20 cellular contexts compared by ENCODE assay signal in the genomic region with DNA sequence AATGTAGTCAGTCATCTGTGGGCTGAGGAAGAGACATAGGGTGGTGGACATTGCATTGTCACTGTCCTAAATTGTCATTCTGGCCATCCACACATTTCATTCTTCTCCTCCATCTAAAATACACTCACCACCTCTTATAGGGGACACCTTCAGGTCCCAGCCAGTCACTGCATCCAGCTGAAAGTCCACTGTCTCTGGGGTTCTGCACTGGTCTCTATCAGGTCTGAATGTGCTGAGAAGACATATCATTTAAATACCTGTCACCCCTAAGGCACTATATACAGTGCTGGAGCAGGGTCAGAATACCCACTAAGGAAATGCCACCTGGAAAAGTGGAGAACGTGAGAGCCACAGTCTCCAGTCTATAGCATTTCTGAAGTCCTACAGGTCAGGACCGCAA. TPM values are rescaled to one million over a fixed set of nuclear protein-coding genes. Genes with fewer than 3 reads are reported as not detected.
DNase-seq lines count a peak whose midpoint lies in the region; ATAC-seq, FAIRE-seq and TF ChIP-seq lines count a peak whose summit lies in the region.
"Had no signal": no experiment of that assay in that cellular context is flagged by ENCODE, and none has a peak within 500 bp of the region (broad histone marks: within the 10 kb centered on the region; RNA-seq: fewer than 3 reads in every experiment).

No MANE protein-coding gene starts in this region.

- no peaks in the 10 kb centered on the region for H3K9me3 ChIP-seq in Panc1 (ENCODE audit: control insufficient read depth, insufficient read depth, low read depth, low read length)
- H3K9me3 ChIP-seq in neural progenitor cell (ENCODE audit: low read depth), result no peaks in the 10 kb centered on the region
- no peaks in the 10 kb centered on the region for H3K9me3 ChIP-seq in transverse colon
- H3K9me3 ChIP-seq: Peyer's patch had no signal

- TF ChIP-seq EP300 in transverse colon (IDR thresholded peaks at IDR 0.05; ENCODE audit: low read depth), result no peak

- H3K4me1 ChIP-seq in Panc1 (ENCODE audit: control insufficient read depth, insufficient read depth, low read length) (no peaks in the 10 kb centered on the region), neural progenitor cell (no peaks in the 10 kb centered on the region), transverse colon (no peaks in the 10 kb centered on the region)
- H3K4me1 ChIP-seq: Peyer's patch had no signal

- H3K27me3 Mint-ChIP-seq in neural progenitor cell (ENCODE audit: insufficient read depth, low read depth), result peaks cover 3% of the 10 kb centered on the region

- no TSS peak for BruUV-seq in Panc1 (replicated peaks; lab: Mats Ljungman, UMichigan)

- H3K4me1 Mint-ChIP-seq in neural progenitor cell, result peaks cover 10% of the 10 kb centered on the region

- CTCF ChIA-PET in Panc1 (lab: Charles Lee), result no interaction called here

- H3K9ac ChIP-seq in neural progenitor cell, result no peak overlapping the region

- H3K9me3 Mint-ChIP-seq in neural progenitor cell, result no peaks in the 10 kb centered on the region

- no peaks in the 10 kb centered on the region for H3F3A ChIP-seq in neural progenitor cell (ENCODE audit: low read depth)

- H3K36me3 Mint-ChIP-seq in neural progenitor cell, result peaks cover 2% of the 10 kb centered on the region

- 78 to 100% methylated on average over 2 of the region's 2 CpGs for WGBS in transverse colon (ENCODE audit: low coverage in 1 of 2), 2 donors

- no peak overlapping the region for H3K4me3 Mint-ChIP-seq in neural progenitor cell

- in situ Hi-C loops in Panc1 (cut with HindIII; ENCODE audit: low pct_unique_long_range_greater_than_20kb, low sequenced_read_pairs), result no loop called here
- in situ Hi-C loops in transverse colon (cut with MboI; ENCODE audit: low pct_ligation_motif_present in 1 of 4, low pct_unique_long_range_greater_than_20kb in 1 of 4, low sequenced_read_pairs in 3 of 4), result no loop called here
- in situ Hi-C loops in KBM-7 (cut with MboI; ENCODE audit: low pct_unique_long_range_greater_than_20kb, low sequenced_read_pairs), result no loop called here

- no peak overlapping the region for H3K27ac Mint-ChIP-seq in neural progenitor cell

- H3K4me3 ChIP-seq in Panc1 (ENCODE audit: low read depth in 2 of 2, low read length in 2 of 2) (no peak overlapping the region), cardiac fibroblast (replicated peaks in 1 of 2; ENCODE audit: low read depth in 2 of 2, low read length in 2 of 2) (no peak overlapping the region), neural progenitor cell (no peak overlapping the region), transverse colon (no peak overlapping the region)
- H3K4me3 ChIP-seq: Peyer's patch had no signal

- H3K4me2 ChIP-seq in neural progenitor cell, result no peak overlapping the region

- intact Hi-C loops in Panc1 (cut with micrococcal nuclease; ENCODE audit: unreplicated experiment) (no loop called here), transverse colon (cut with DNase I; ENCODE audit: low total_unique reads) (no loop called here)

- no peaks in the 10 kb centered on the region for H3K79me2 ChIP-seq in neural progenitor cell (ENCODE audit: low read depth)

- DNase-seq in Panc1 (ENCODE audit: low read depth, low spot score), result no peak
- DNase-seq in cardiac fibroblast (ENCODE audit: low read depth in 2 of 2), result no peak
- DNase-seq in neural progenitor cell (ENCODE audit: low spot score), result no peak
- DNase-seq in DMS153 treated with DMSO at 0.1 percent for 48 hours (lab: John Stamatoyannopoulos, UW; ENCODE audit: unreplicated experiment), result no peak
- no peak for DNase-seq in RCC 7860 (ENCODE audit: low spot score)
- DNase-seq in transverse colon, result no peak
- no peak for DNase-seq in KBM-7
- DNase-seq: C1 segment of cervical spinal cord, COR-L47, DMS79 treated with DMSO at 0.1 percent for 48 hours, Kasumi-1, NCI-H187 treated with DMSO at 0.1 percent for 48 hours, NCI-H2171, NCI-H446 treated with DMSO at 0.1 percent for 48 hours, NCI-H748 treated with DMSO at 0.1 percent for 48 hours, Peyer's patch, SHP77 treated with DMSO at 0.1 percent for 48 hours had no signal

- no peak for FAIRE-seq in RCC 7860 (lab: Jason Lieb, UNC)
- FAIRE-seq: G401.6, H1 had no signal

- H3K36me3 ChIP-seq in Panc1 (ENCODE audit: control insufficient read depth, insufficient read depth, low read length) (no peaks in the 10 kb centered on the region), neural progenitor cell (no peaks in the 10 kb centered on the region), transverse colon (no peaks in the 10 kb centered on the region)
- H3K36me3 ChIP-seq: Peyer's patch had no signal

- ATAC-seq in Panc1, result 0 out of 2 replicates have a peak, but pooled peaks have one; percentile 12

- TF ChIP-seq POLR2A in transverse colon (IDR thresholded peaks at IDR 0.05), result no peak

- H3K27ac ChIP-seq in Panc1 (ENCODE audit: low read length) (no peak overlapping the region), neural progenitor cell (no peak overlapping the region), transverse colon (no peak overlapping the region)
- H3K27ac ChIP-seq: Peyer's patch had no signal

- H2AFZ ChIP-seq in neural progenitor cell (replicated peaks), result no peak overlapping the region

- 0 out of 2 replicates have a peak, but pooled peaks have one; percentile 7 for TF ChIP-seq CTCF in GM12874 (IDR thresholded peaks at IDR 0.05; ENCODE audit: insufficient read depth, low read depth, low read length)
- TF ChIP-seq CTCF in Panc1 (IDR thresholded peaks at IDR 0.05), result peak; percentile 36; the same call in 1 of the 2 replicates
- TF ChIP-seq CTCF in cardiac fibroblast (IDR thresholded peaks at IDR 0.05; ENCODE audit: low read depth, low read length), result peak; percentile 4
- TF ChIP-seq CTCF in neural progenitor cell (IDR thresholded peaks at IDR 0.05), result peak; percentile 9
- no peak for TF ChIP-seq CTCF in transverse colon (IDR thresholded peaks at IDR 0.05)

- POLR2A ChIA-PET in Panc1 (lab: Charles Lee), result no interaction called here

- no peaks in the 10 kb centered on the region for H4K20me1 ChIP-seq in neural progenitor cell (ENCODE audit: low read depth)

- H3K27me3 ChIP-seq in Panc1 (ENCODE audit: control insufficient read depth, insufficient read depth, low read length) (peaks cover 20% of the 10 kb centered on the region), neural progenitor cell (no peaks in the 10 kb centered on the region), transverse colon (no peaks in the 10 kb centered on the region)
- H3K27me3 ChIP-seq: Peyer's patch had no signal

RNA-seq across cellular contexts. Expression of gene SH2D4B, which starts 29.6 kb away (rescaled TPM):
- total RNA-seq in Panc1 (2021; ENCODE audit: unreplicated experiment) (0.10 TPM), neural progenitor cell (ENCODE audit: low replicate concordance) (0.06 and 0.11 TPM in 2 replicates), transverse colon (under 1 TPM in 1 of 4 donors, not detected in 3; 0.32 TPM)
- not detected for polyA plus RNA-seq in Panc1 (2012; ENCODE audit: insufficient read length)
- total RNA-seq: Peyer's patch had no signal

Comparison
In these comparisons a context has a peak if more than half of its experiments do, and no peak if none do; other contexts are left out.
1. CTCF ChIP-seq: peak in GM12874 (single experiment), Panc1 (single experiment), cardiac fibroblast (single experiment) and neural progenitor cell (single experiment); none in transverse colon (0 of 5).